Comparison of ENCODE assay signal across 23 cellular contexts in the genomic region with DNA sequence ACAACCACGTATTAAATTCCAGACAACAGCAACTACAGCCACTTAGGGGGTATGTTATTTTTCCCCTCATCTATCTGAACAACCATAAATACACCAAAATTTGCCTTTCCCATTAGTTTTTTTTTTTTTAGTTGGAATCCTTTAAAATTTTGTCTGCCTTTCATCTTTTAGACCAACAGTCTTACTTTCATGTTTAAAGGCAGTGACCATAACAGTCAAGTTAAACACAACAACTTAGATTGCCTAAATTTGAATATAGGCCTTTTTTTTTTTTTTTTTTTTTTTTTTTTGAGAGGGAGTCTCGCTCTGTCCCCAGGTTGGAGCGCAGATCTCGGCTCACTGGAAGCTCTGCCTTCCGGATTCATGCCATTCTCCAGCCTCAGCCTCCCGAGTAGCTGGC. TPM values are rescaled to one million over a fixed set of nuclear protein-coding genes. Genes with fewer than 3 reads are reported as not detected.
A peak's percentile ranks its signal among the peaks of the same experiment; 100 is the strongest.
DNase-seq lines count a peak whose midpoint lies in the region; ATAC-seq, FAIRE-seq and TF ChIP-seq lines count a peak whose summit lies in the region.
"Had no signal": no experiment of that assay in that cellular context is flagged by ENCODE, and none has a peak within 500 bp of the region (broad histone marks: within the 10 kb centered on the region; RNA-seq: fewer than 3 reads in every experiment).

No MANE protein-coding gene starts in this region.

- H4K20me1 ChIP-seq in Karpas-422 (ENCODE audit: insufficient read depth, low read depth, low read length) (peaks cover 24% of the 10 kb centered on the region), K562 (replicated peaks; ENCODE audit: control insufficient read depth, insufficient read depth, low read length) (peaks cover 35% of the 10 kb centered on the region)

- peak overlapping the region; percentile 51 for H3K4me3 ChIP-seq in CD4-positive, CD25-positive, alpha-beta regulatory T cell (ENCODE audit: low read depth, low read length)
- H3K4me3 ChIP-seq in Karpas-422 (ENCODE audit: low read length) (no peak overlapping the region), K562 (no peak overlapping the region)
- H3K4me3 ChIP-seq: coronary artery, GM23248, heart right ventricle, lower lobe of right lung, pancreas had no signal

- H3K36me3 ChIP-seq in CD4-positive, CD25-positive, alpha-beta regulatory T cell (ENCODE audit: control insufficient read depth, insufficient read depth, low read length) = peaks cover 2% of the 10 kb centered on the region
- H3K36me3 ChIP-seq in Karpas-422 (ENCODE audit: insufficient read depth, low read length) (peaks cover 10% of the 10 kb centered on the region; the same call in 1 of the 2 replicates), K562 (ENCODE audit: control insufficient read depth, insufficient read depth, low read length) (peaks cover 26% of the 10 kb centered on the region; the same call in 2 of the 3 replicates)
- H3K36me3 ChIP-seq: heart right ventricle, lower lobe of right lung, pancreas had no signal

- no peak for FAIRE-seq in K562 (lab: Jason Lieb, UNC)
- FAIRE-seq: endothelial cell of umbilical vein, pancreas, TTC549 had no signal

- TF ChIP-seq CTCF in K562 (IDR thresholded peaks at IDR 0.05 in 2 of 3, conservative IDR thresholded peaks at IDR 0.05 in 1 of 3; ENCODE audit: insufficient read depth in 2 of 3, low read depth in 1 of 3, low read length in 3 of 3) = no peak
- no peak for TF ChIP-seq CTCF in nephron progenitor cell (IDR thresholded peaks at IDR 0.05)

- H3K9me1 ChIP-seq in K562 (ENCODE audit: control insufficient read depth, insufficient read depth, low read length) = peaks cover 3% of the 10 kb centered on the region

- peaks cover 31 to 84% (median 59%) of the 10 kb centered on the region in 4 donors for H3K4me1 Mint-ChIP-seq in CD4-positive, CD25-positive, alpha-beta regulatory T cell
- peaks cover 70% of the 10 kb centered on the region for H3K4me1 Mint-ChIP-seq in nephron progenitor cell

- H3K9me3 Mint-ChIP-seq in CD4-positive, CD25-positive, alpha-beta regulatory T cell = no peaks in the 10 kb centered on the region
- H3K9me3 Mint-ChIP-seq in nephron progenitor cell = no peaks in the 10 kb centered on the region
- H3K9me3 Mint-ChIP-seq: activated naive CD8-positive, alpha-beta T cell treated with anti-CD3 and anti-CD28 coated beads, Interleukin-2, amount 50 U/mL, for 24 hours; stimulated activated effector memory CD8-positive, alpha-beta T cell treated with anti-CD3 and anti-CD28 coated beads, Interleukin-12 subunit alpha, Interleukin-12 subunit beta, amount 100 ng/mL, for 72 hours had no signal

- H3K27ac ChIP-seq in CD4-positive, CD25-positive, alpha-beta regulatory T cell (ENCODE audit: insufficient read depth, low read length, poor library complexity, severe bottlenecking) = no peak overlapping the region
- peak overlapping the region; percentile 25; the same call in 1 of the 2 replicates for H3K27ac ChIP-seq in Karpas-422 (ENCODE audit: low read length)
- H3K27ac ChIP-seq in K562 (ENCODE audit: extremely low read depth, low read depth, low read length) = no peak overlapping the region; the same call in 2 of the 3 replicates
- H3K27ac ChIP-seq: coronary artery, GM23248, KMS-11, lower lobe of right lung, pancreas had no signal

- H3K4me2 ChIP-seq in Karpas-422 (ENCODE audit: low read depth, low read length, poor library complexity, severe bottlenecking) (peak overlapping the region; percentile 34), K562 (ENCODE audit: insufficient read depth, low read length) (no peak overlapping the region)
- H3K4me2 ChIP-seq: KMS-11 had no signal

- intact Hi-C loops in K562 (cut with micrococcal nuclease) = no loop called here

- peaks cover 3% of the 10 kb centered on the region for H3K27me3 Mint-ChIP-seq in CD4-positive, CD25-positive, alpha-beta regulatory T cell
- H3K27me3 Mint-ChIP-seq in nephron progenitor cell (ENCODE audit: low read depth, poor library complexity) = no peaks in the 10 kb centered on the region
- H3K27me3 Mint-ChIP-seq: activated CD4-positive, alpha-beta T cell treated with anti-CD3 and anti-CD28 coated beads for 36 hours; activated naive CD8-positive, alpha-beta T cell treated with anti-CD3 and anti-CD28 coated beads, Interleukin-2, amount 50 U/mL, for 24 hours had no signal

- H3K36me3 Mint-ChIP-seq in CD4-positive, CD25-positive, alpha-beta regulatory T cell = no peaks in the 10 kb centered on the region
- H3K36me3 Mint-ChIP-seq in nephron progenitor cell (ENCODE audit: low read depth) = peaks cover 8% of the 10 kb centered on the region

- peaks cover 75% of the 10 kb centered on the region for H3K4me1 ChIP-seq in CD4-positive, CD25-positive, alpha-beta regulatory T cell (ENCODE audit: control insufficient read depth, insufficient read depth, low read length, poor library complexity, severe bottlenecking)
- H3K4me1 ChIP-seq in Karpas-422 (ENCODE audit: low read length) (peaks cover 66% of the 10 kb centered on the region), K562 (replicated peaks in 1 of 2; ENCODE audit: control insufficient read depth in 2 of 2, insufficient read depth in 2 of 2, low read length in 2 of 2) (peaks cover 19 to 25% of the 10 kb centered on the region in 2 experiments)

- in situ Hi-C loops in K562 (cut with MboI) = no loop called here

- peak overlapping the region in 3 of 4 donors; percentile 53 to 77 (median 65) for H3K4me3 Mint-ChIP-seq in CD4-positive, CD25-positive, alpha-beta regulatory T cell
- peak overlapping the region; percentile 54 for H3K4me3 Mint-ChIP-seq in nephron progenitor cell
- H3K4me3 Mint-ChIP-seq: activated naive CD8-positive, alpha-beta T cell treated with anti-CD3 and anti-CD28 coated beads, Interleukin-2, amount 50 U/mL, for 24 hours; stimulated activated effector memory CD8-positive, alpha-beta T cell treated with anti-CD3 and anti-CD28 coated beads, Interleukin-12 subunit alpha, Interleukin-12 subunit beta, amount 100 ng/mL, for 72 hours had no signal

- no peak for TF ChIP-seq EP300 in K562 (IDR thresholded peaks at IDR 0.05; ENCODE audit: low read length)

- POLR2A ChIA-PET in K562 (lab: Yijun Ruan, JAX) = interaction anchor here (0.6 to 3.8 kb wide), 5 partner anchors 10 to 364 kb away, joined by 3 to 40 read pairs (median 3); no protein-coding TSS in a partner anchor

- no peak for TF ChIP-seq POLR2A in K562 (conservative IDR thresholded peaks at IDR 0.05)

- CTCF ChIA-PET in K562 (lab: Yijun Ruan, JAX; ENCODE audit: low intra/inter-chr PET ratio) = no interaction called here

- H3K27me3 ChIP-seq in CD4-positive, CD25-positive, alpha-beta regulatory T cell (ENCODE audit: control insufficient read depth, insufficient read depth, low read length) = no peaks in the 10 kb centered on the region
- no peaks in the 10 kb centered on the region for H3K27me3 ChIP-seq in Karpas-422 (ENCODE audit: low read length)
- H3K27me3 ChIP-seq in K562 (ENCODE audit: control insufficient read depth in 2 of 2, insufficient read depth in 2 of 2, low read length in 2 of 2) = no peaks in the 10 kb centered on the region
- H3K27me3 ChIP-seq: heart right ventricle, pancreas had no signal

- no peak for DNase-seq in CD4-positive, CD25-positive, alpha-beta regulatory T cell
- no peak for DNase-seq in Karpas-422
- DNase-seq in K562 (ENCODE audit: extremely low read depth in 1 of 4, low spot score in 3 of 4) = no peak
- no peak for DNase-seq in nephron progenitor cell
- DNase-seq in islet precursor cell = no peak
- DNase-seq in ecto neural progenitor cell (ENCODE audit: low spot score) = no peak
- DNase-seq in NCI-H2227 (lab: John Stamatoyannopoulos, UW; ENCODE audit: unreplicated experiment) = no peak
- DNase-seq in D341Med (ENCODE audit: low spot score) = no peak
- DNase-seq: activated CD4-positive, alpha-beta T cell treated with anti-CD3 and anti-CD28 coated beads for 36 hours; activated naive CD8-positive, alpha-beta T cell treated with anti-CD3 and anti-CD28 coated beads, Interleukin-2, amount 50 U/mL, for 24 hours; DMS79; GM23248; heart right ventricle; lower lobe of right lung; NCI-H1048; NCI-H2081 treated with DMSO at 0.1 percent for 48 hours; pancreas had no signal

- H3K27ac Mint-ChIP-seq in CD4-positive, CD25-positive, alpha-beta regulatory T cell = peak overlapping the region in 1 of 3 donors; percentile 25
- peak overlapping the region; percentile 37 for H3K27ac Mint-ChIP-seq in nephron progenitor cell
- H3K27ac Mint-ChIP-seq: activated CD4-positive, alpha-beta T cell treated with anti-CD3 and anti-CD28 coated beads for 36 hours; activated naive CD8-positive, alpha-beta T cell treated with anti-CD3 and anti-CD28 coated beads, Interleukin-2, amount 50 U/mL, for 24 hours; stimulated activated effector memory CD8-positive, alpha-beta T cell treated with anti-CD3 and anti-CD28 coated beads, Interleukin-12 subunit alpha, Interleukin-12 subunit beta, amount 100 ng/mL, for 72 hours had no signal

- no peaks in the 10 kb centered on the region for H3K9me2 ChIP-seq in Karpas-422 (replicated peaks; ENCODE audit: insufficient read depth, low read length)

- TF ChIP-seq RAD21 in K562 (CRISPR knock-in tag; conservative IDR thresholded peaks at IDR 0.05 in 1 of 2, IDR thresholded peaks at IDR 0.05 in 1 of 2) = no peak

- WGBS in K562 (ENCODE audit: insufficient coverage, low coverage, missing lambda C conversion rate) = 71% methylated on average over 5 of the region's 6 CpGs

- H3K9me3 ChIP-seq in CD4-positive, CD25-positive, alpha-beta regulatory T cell (ENCODE audit: control insufficient read depth in 2 of 2, low read length in 2 of 2) = no peaks in the 10 kb centered on the region
- H3K9me3 ChIP-seq in Karpas-422 (ENCODE audit: low read length) (no peaks in the 10 kb centered on the region), K562 (replicated peaks; ENCODE audit: control insufficient read depth, insufficient read depth, low read depth, low read length) (no peaks in the 10 kb centered on the region)
- H3K9me3 ChIP-seq: heart right ventricle, lower lobe of right lung, pancreas had no signal

- ATAC-seq in CD4-positive, CD25-positive, alpha-beta regulatory T cell (ENCODE audit: low read depth in 2 of 2) = no peak
- ATAC-seq in K562 = no peak
- ATAC-seq: activated CD4-positive, alpha-beta T cell treated with anti-CD3 and anti-CD28 coated beads for 36 hours; activated naive CD8-positive, alpha-beta T cell treated with anti-CD3 and anti-CD28 coated beads, Interleukin-2, amount 50 U/mL, for 24 hours; heart right ventricle; lower lobe of right lung; pancreas; Right ventricle myocardium inferior; stimulated activated effector memory CD8-positive, alpha-beta T cell treated with anti-CD3 and anti-CD28 coated beads, Interleukin-12 subunit alpha, Interleukin-12 subunit beta, amount 100 ng/mL, for 72 hours had no signal

- H2AFZ ChIP-seq in Karpas-422 (ENCODE audit: low read length) (no peak overlapping the region), K562 (ENCODE audit: low read depth, low read length) (no peak overlapping the region)
- H2AFZ ChIP-seq: GM23248 had no signal

- H3K79me2 ChIP-seq in Karpas-422 (ENCODE audit: low read length) (peaks cover 87% of the 10 kb centered on the region), K562 (ENCODE audit: control insufficient read depth, insufficient read depth, low read length) (peaks cover 96% of the 10 kb centered on the region)

- BruUV-seq in K562 (replicated peaks; lab: Mats Ljungman, UMichigan) = no TSS peak

- H3K9ac ChIP-seq in Karpas-422 (ENCODE audit: low read length) (no peak overlapping the region), K562 (ENCODE audit: insufficient read depth in 1 of 2, low read depth in 2 of 2, low read length in 2 of 2) (peak overlapping the region; percentile 6 to 10; a peak in 2 of 4 replicates)
- H3K9ac ChIP-seq: GM23248, KMS-11 had no signal

RNA-seq across cellular contexts. Expression of a gene that starts 3.4 kb away (rescaled TPM):
- 177 TPM for total RNA-seq in CD4-positive, CD25-positive, alpha-beta regulatory T cell
- 100 to 1,000 TPM in 2 of 4 donors, 10 to 100 TPM in 2; 96.2 to 104 (median 98.9) TPM for polyA plus RNA-seq in CD4-positive, CD25-positive, alpha-beta regulatory T cell
- total RNA-seq in Karpas-422 (2014; rRNA removed; shearing (Covaris generic); ENCODE audit: low replicate concordance) = 95.8 and 98.0 TPM in 2 replicates
- total RNA-seq in K562 (2011; cell fraction: chromatin; rRNA removed; ENCODE audit: low replicate concordance) = 283 and 462 TPM in 2 replicates
- 159 and 187 TPM in 2 replicates for total RNA-seq in K562 (2011; cell fraction: nucleolus; rRNA removed)
- 247 and 326 TPM in 2 replicates for total RNA-seq in K562 (2011; cell fraction: nucleoplasm; rRNA removed)
- total RNA-seq in K562 (2014; rRNA removed) (122 and 133 TPM in 2 replicates), K562 (2014; rRNA removed; fragmentation: Illumina TruSeq; extraction: Trizol) (216 and 236 TPM in 2 replicates), K562 (2015; rRNA removed; fragmentation: Illumina TruSeq; extraction: Trizol) (176 and 178 TPM in 2 replicates), K562 (2021) (138 and 149 TPM in 2 replicates)
- polyA plus RNA-seq in K562 (2011; rRNA removed) (128 and 138 TPM in 2 replicates), K562 (2014; fragmentation: Illumina TruSeq; extraction: Trizol) (165 and 174 TPM in 2 replicates), K562 (2014; fragmentation: Nextera tagmentation; extraction: Ambion mirVana) (100 to 1,000 TPM in 1 of 2 experiments, 10 to 100 TPM in 1; 86.0 to 128 TPM), K562 (2014; rRNA removed) (80.8 and 96.8 TPM in 2 replicates)
- 49.8 and 94.3 TPM in 2 replicates for polyA plus RNA-seq in K562 (2011; cell fraction: cytosol; rRNA removed)
- polyA plus RNA-seq in K562 (2011; cell fraction: nucleus; rRNA removed) = 173 and 219 TPM in 2 replicates
- polyA plus RNA-seq in K562 (2012) = 86.4 and 101 TPM in 2 replicates
- 244 and 278 TPM in 2 replicates for polyA minus RNA-seq in K562 (2011; rRNA and poly(A)+ RNA removed)
- polyA minus RNA-seq in K562 (2011; cell fraction: cytosol; rRNA and poly(A)+ RNA removed) = 68.6 and 88.3 TPM in 2 replicates
- polyA minus RNA-seq in K562 (2011; cell fraction: nucleus; rRNA and poly(A)+ RNA removed) = 135 and 244 TPM in 2 replicates

RNA-seq across cellular contexts. Expression of a gene that starts 5.0 kb away (rescaled TPM):
- 15.5 TPM for total RNA-seq in CD4-positive, CD25-positive, alpha-beta regulatory T cell
- polyA plus RNA-seq in CD4-positive, CD25-positive, alpha-beta regulatory T cell = 10 to 100 TPM; 41.5 to 57.7 (median 53.7) TPM
- total RNA-seq in Karpas-422 (2014; rRNA removed; shearing (Covaris generic); ENCODE audit: low replicate concordance) = 28.9 and 86.1 TPM in 2 replicates
- 69.1 and 83.0 TPM in 2 replicates for total RNA-seq in K562 (2011; cell fraction: chromatin; rRNA removed; ENCODE audit: low replicate concordance)
- total RNA-seq in K562 (2011; cell fraction: nucleolus; rRNA removed) = 69.2 and 76.9 TPM in 2 replicates
- total RNA-seq in K562 (2011; cell fraction: nucleoplasm; rRNA removed) = 117 and 160 TPM in 2 replicates
- total RNA-seq in K562 (2014; rRNA removed) (47.3 and 73.2 TPM in 2 replicates), K562 (2014; rRNA removed; fragmentation: Illumina TruSeq; extraction: Trizol) (103 and 117 TPM in 2 replicates), K562 (2015; rRNA removed; fragmentation: Illumina TruSeq; extraction: Trizol) (85.0 and 85.2 TPM in 2 replicates), K562 (2021) (66.5 and 68.6 TPM in 2 replicates)
- polyA plus RNA-seq in K562 (2011; rRNA removed) (248 and 266 TPM in 2 replicates), K562 (2014; fragmentation: Illumina TruSeq; extraction: Trizol) (129 and 149 TPM in 2 replicates), K562 (2014; fragmentation: Nextera tagmentation; extraction: Ambion mirVana) (100 to 1,000 TPM; 136 to 143 TPM), K562 (2014; rRNA removed) (82.0 and 130 TPM in 2 replicates)
- polyA plus RNA-seq in K562 (2011; cell fraction: cytosol; rRNA removed) = 143 and 217 TPM in 2 replicates
- 68.9 and 105 TPM in 2 replicates for polyA plus RNA-seq in K562 (2011; cell fraction: nucleus; rRNA removed)
- polyA plus RNA-seq in K562 (2012) = 58.0 and 104 TPM in 2 replicates
- 147 and 159 TPM in 2 replicates for polyA minus RNA-seq in K562 (2011; rRNA and poly(A)+ RNA removed)
- 34.7 and 59.2 TPM in 2 replicates for polyA minus RNA-seq in K562 (2011; cell fraction: cytosol; rRNA and poly(A)+ RNA removed)
- polyA minus RNA-seq in K562 (2011; cell fraction: nucleus; rRNA and poly(A)+ RNA removed) = 17.2 and 47.9 TPM in 2 replicates

RNA-seq across cellular contexts. Expression of a gene that starts 59.1 kb away (rescaled TPM):
- 6.1 TPM for total RNA-seq in CD4-positive, CD25-positive, alpha-beta regulatory T cell
- polyA plus RNA-seq in CD4-positive, CD25-positive, alpha-beta regulatory T cell = under 1 TPM in 2 of 4 donors, not detected in 2; 0.23 to 0.25 TPM
- 1.6 and 4.1 TPM in 2 replicates for total RNA-seq in Karpas-422 (2014; rRNA removed; shearing (Covaris generic); ENCODE audit: low replicate concordance)
- 10.6 and 21.6 TPM in 2 replicates for total RNA-seq in K562 (2011; cell fraction: chromatin; rRNA removed; ENCODE audit: low replicate concordance)
- 10.8 and 12.8 TPM in 2 replicates for total RNA-seq in K562 (2011; cell fraction: nucleolus; rRNA removed)
- 9.5 and 12.6 TPM in 2 replicates for total RNA-seq in K562 (2011; cell fraction: nucleoplasm; rRNA removed)
- total RNA-seq in K562 (2014; rRNA removed) = 0.82 and 2.1 TPM in 2 replicates
- total RNA-seq in K562 (2014; rRNA removed; fragmentation: Illumina TruSeq; extraction: Trizol) = 0.62 and 0.73 TPM in 2 replicates
- 1.1 and 1.3 TPM in 2 replicates for total RNA-seq in K562 (2015; rRNA removed; fragmentation: Illumina TruSeq; extraction: Trizol)
- total RNA-seq in K562 (2021) = 2.0 and 2.4 TPM in 2 replicates
- polyA plus RNA-seq in K562 (2011; rRNA removed) = 0.85 and 1.4 TPM in 2 replicates
- 0.78 and 0.98 TPM in 2 replicates for polyA plus RNA-seq in K562 (2011; cell fraction: cytosol; rRNA removed)
- polyA plus RNA-seq in K562 (2011; cell fraction: nucleus; rRNA removed) = 9.2 and 13.3 TPM in 2 replicates
- polyA plus RNA-seq in K562 (2012) = 0.56 and 1.4 TPM in 2 replicates
- polyA plus RNA-seq in K562 (2014; fragmentation: Illumina TruSeq; extraction: Trizol) = 0.51 and 0.54 TPM in 2 replicates
- under 1 TPM; 0.20 TPM for polyA plus RNA-seq in K562 (2014; fragmentation: Nextera tagmentation; extraction: Ambion mirVana)
- 1.4 and 1.6 TPM in 2 replicates for polyA plus RNA-seq in K562 (2014; rRNA removed)
- 1.3 and 1.7 TPM in 2 replicates for polyA minus RNA-seq in K562 (2011; rRNA and poly(A)+ RNA removed)
- polyA minus RNA-seq in K562 (2011; cell fraction: cytosol; rRNA and poly(A)+ RNA removed) = 0.76 and 0.91 TPM in 2 replicates
- polyA minus RNA-seq in K562 (2011; cell fraction: nucleus; rRNA and poly(A)+ RNA removed) = 3.5 and 3.7 TPM in 2 replicates
